7 cellular contexts compared by ENCODE assay signal in genomic region chr7:94620703-94621118, GRCh38. TPM values are rescaled to one million over a fixed set of nuclear protein-coding genes. Genes with fewer than 3 reads are reported as not detected.
DNase-seq lines count a peak whose midpoint lies in the region; ATAC-seq and TF ChIP-seq lines count a peak whose summit lies in the region.

No MANE protein-coding gene starts in this region.

- intact Hi-C loops in activated B cell treated with CpG ODN at 0.5 μM for 24 hours (cut with micrococcal nuclease) (loop anchor here (1.0 to 2.0 kb wide), 3 partner anchors 36 to 111 kb away; partner anchors contain the start of genes CASD1 and SGCE), testis (cut with DNase I; ENCODE audit: low total_unique reads) (no loop called here)
- intact Hi-C loops in naive thymus-derived CD4-positive, alpha-beta T cell (cut with micrococcal nuclease), result no loop called here

- H3K4me3 ChIP-seq in H7 (ENCODE audit: insufficient read depth, low read depth, low read length) (no peak overlapping the region), epithelial cell of proximal tubule (ENCODE audit: low read depth, low read length) (no peak overlapping the region), testis (no peak overlapping the region)
- no peak overlapping the region for H3K4me3 ChIP-seq in naive thymus-derived CD4-positive, alpha-beta T cell (ENCODE audit: low read length)

- peak overlapping the region; percentile 68 for H3K27ac Mint-ChIP-seq in activated B cell treated with CpG ODN at 0.5 μM for 24 hours
- peak overlapping the region in 1 of 9 donors; percentile 13 for H3K27ac Mint-ChIP-seq in naive thymus-derived CD4-positive, alpha-beta T cell

- no peaks in the 10 kb centered on the region for H3K4me1 ChIP-seq in naive thymus-derived CD4-positive, alpha-beta T cell (ENCODE audit: control insufficient read depth in 2 of 2, insufficient read depth in 2 of 2, low read length in 2 of 2)
- H3K4me1 ChIP-seq in testis, result no peaks in the 10 kb centered on the region

- no peaks in the 10 kb centered on the region for H3K27me3 Mint-ChIP-seq in activated B cell treated with CpG ODN at 0.5 μM for 24 hours
- H3K27me3 Mint-ChIP-seq in naive thymus-derived CD4-positive, alpha-beta T cell, result peaks cover 0 to 12% (median 4%) of the 10 kb centered on the region in 5 donors

- TF ChIP-seq CTCF in activated B cell treated with CpG ODN at 0.5 μM for 24 hours (IDR thresholded peaks at IDR 0.05) (no peak), epithelial cell of proximal tubule (conservative IDR thresholded peaks at IDR 0.05; ENCODE audit: low read depth, low read length) (no peak), testis (IDR thresholded peaks at IDR 0.05) (no peak)

- WGBS in testis, 2 donors, result 13 to 34% methylated on average over 2 of the region's 2 CpGs

- peak; percentile 3 for DNase-seq in H7
- DNase-seq in LoVo (ENCODE audit: low spot score), result peak; percentile 84
- DNase-seq in activated B cell treated with CpG ODN at 0.5 μM for 24 hours, result peak; percentile 23
- peak; percentile 84 for DNase-seq in epithelial cell of proximal tubule (ENCODE audit: low read depth)
- peak in 1 of 9 donors; percentile 55 for DNase-seq in naive thymus-derived CD4-positive, alpha-beta T cell
- peak; percentile 74 for DNase-seq in testis

- H3K27me3 ChIP-seq in H7 (ENCODE audit: control insufficient read depth, insufficient read depth, low read length) (no peaks in the 10 kb centered on the region), testis (no peaks in the 10 kb centered on the region)
- no peaks in the 10 kb centered on the region for H3K27me3 ChIP-seq in naive thymus-derived CD4-positive, alpha-beta T cell (ENCODE audit: control insufficient read depth in 2 of 2, insufficient read depth in 2 of 2, low read length in 2 of 2)

- CTCF ChIA-PET in activated B cell treated with CpG ODN at 0.5 μM for 24 hours (lab: Charles Lee), result interaction anchor here (1.6 kb wide), 1 partner anchor 35 kb away, joined by 5 read pairs; the partner anchor contains the start of gene SGCE
- CTCF ChIA-PET in naive thymus-derived CD4-positive, alpha-beta T cell (lab: Charles Lee), result no interaction called here

- POLR2A ChIA-PET in activated B cell treated with CpG ODN at 0.5 μM for 24 hours (lab: Charles Lee), result interaction anchor here (0.6 to 1.4 kb wide), 2 partner anchors 36 to 40 kb away, joined by 4 to 6 read pairs; partner anchors contain the start of gene SGCE
- POLR2A ChIA-PET in naive thymus-derived CD4-positive, alpha-beta T cell (lab: Charles Lee), result no interaction called here

- H3K36me3 Mint-ChIP-seq in activated B cell treated with CpG ODN at 0.5 μM for 24 hours (ENCODE audit: low read depth), result no peaks in the 10 kb centered on the region
- no peaks in the 10 kb centered on the region for H3K36me3 Mint-ChIP-seq in naive thymus-derived CD4-positive, alpha-beta T cell

- TF ChIP-seq POLR2A in GM18505 (IDR thresholded peaks at IDR 0.05; ENCODE audit: borderline replicate concordance, extremely low read depth, insufficient read depth, insufficient read length) (no peak), testis (IDR thresholded peaks at IDR 0.05) (no peak)

- ATAC-seq in GM18505 (IDR thresholded peaks at IDR 0.05; ENCODE audit: unreplicated experiment), result peak; percentile 97
- ATAC-seq in activated B cell treated with CpG ODN at 0.5 μM for 24 hours (ENCODE audit: low read depth), result peak; percentile 98
- peak; percentile 49 for ATAC-seq in naive thymus-derived CD4-positive, alpha-beta T cell

- no peak overlapping the region for H3K4me3 Mint-ChIP-seq in activated B cell treated with CpG ODN at 0.5 μM for 24 hours
- H3K4me3 Mint-ChIP-seq in naive thymus-derived CD4-positive, alpha-beta T cell, result no peak overlapping the region

- H3K27ac ChIP-seq in naive thymus-derived CD4-positive, alpha-beta T cell (ENCODE audit: low read depth, low read length), result no peak overlapping the region
- H3K27ac ChIP-seq in testis, result no peak overlapping the region

- H3K9me3 ChIP-seq in naive thymus-derived CD4-positive, alpha-beta T cell (ENCODE audit: control insufficient read depth in 2 of 3, low read length in 3 of 3), result no peaks in the 10 kb centered on the region
- H3K9me3 ChIP-seq in testis, result no peaks in the 10 kb centered on the region

- peaks cover 11% of the 10 kb centered on the region for H3K4me1 Mint-ChIP-seq in activated B cell treated with CpG ODN at 0.5 μM for 24 hours
- peaks cover 0 to 10% (median 0%) of the 10 kb centered on the region in 7 donors for H3K4me1 Mint-ChIP-seq in naive thymus-derived CD4-positive, alpha-beta T cell

- H3K36me3 ChIP-seq in H7 (replicated peaks; ENCODE audit: control insufficient read depth, insufficient read depth, low read length), result no peaks in the 10 kb centered on the region
- H3K36me3 ChIP-seq in naive thymus-derived CD4-positive, alpha-beta T cell (ENCODE audit: control insufficient read depth in 2 of 3, insufficient read depth in 3 of 3, low read length in 3 of 3), result no peaks in the 10 kb centered on the region
- H3K36me3 ChIP-seq in testis (ENCODE audit: low read depth, missing control alignments), result no peaks in the 10 kb centered on the region

- H3K9me3 Mint-ChIP-seq in activated B cell treated with CpG ODN at 0.5 μM for 24 hours, result no peaks in the 10 kb centered on the region
- H3K9me3 Mint-ChIP-seq in naive thymus-derived CD4-positive, alpha-beta T cell, result no peaks in the 10 kb centered on the region

RNA-seq across cellular contexts. Expression of gene SGCE, which starts 35.2 kb away (rescaled TPM):
- total RNA-seq in H7 (2014; rRNA removed; shearing (Covaris generic)), result 25.8 and 28.4 TPM in 2 replicates
- total RNA-seq in activated B cell treated with CpG ODN at 0.5 μM for 24 hours (6.8 and 7.1 TPM in 2 replicates), epithelial cell of proximal tubule (37.9 and 44.6 TPM in 2 replicates), testis (100 to 1,000 TPM; 142 to 146 TPM)
- total RNA-seq in naive thymus-derived CD4-positive, alpha-beta T cell, result under 1 TPM in 3 of 5 experiments, not detected in 2; 0.16 to 0.78 (median 0.19) TPM
- polyA plus RNA-seq in naive thymus-derived CD4-positive, alpha-beta T cell, result under 1 TPM; 0.08 to 0.43 TPM
- 71.3 TPM for polyA plus RNA-seq in testis (ENCODE audit: insufficient read depth, low read depth, low replicate concordance)
